10 cellular contexts compared by ENCODE assay signal in the genomic region with DNA sequence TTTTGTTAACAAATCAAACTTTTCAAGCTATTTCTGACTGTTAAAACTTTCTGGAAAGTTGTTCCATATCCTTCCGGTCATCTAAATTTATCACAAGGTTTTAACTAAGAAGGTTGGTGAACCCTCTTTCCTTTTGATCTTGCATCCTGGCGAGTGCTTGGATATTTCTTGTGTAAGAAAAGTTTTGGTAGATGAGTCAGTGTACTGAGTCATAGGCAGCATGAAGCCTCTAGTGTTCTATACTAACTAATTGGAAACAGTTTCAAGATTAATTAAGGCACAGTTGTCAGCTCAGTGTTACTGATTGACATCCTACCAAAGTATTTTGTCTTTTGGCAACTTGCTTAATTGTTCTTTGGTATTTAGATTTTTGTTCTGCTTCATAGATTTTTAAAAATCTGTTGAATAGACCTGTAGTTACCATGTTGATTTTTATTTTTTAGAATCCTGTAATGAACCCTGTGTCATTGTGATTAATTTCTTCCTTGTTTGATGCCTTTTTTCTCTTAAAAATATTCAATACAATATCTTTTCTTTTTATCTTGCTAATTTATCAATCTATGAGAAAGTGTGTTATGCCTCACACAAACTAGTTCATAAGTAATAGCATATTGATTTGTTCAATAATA. TPM values are rescaled to one million over a fixed set of nuclear protein-coding genes. Genes with fewer than 3 reads are reported as not detected.
A peak's percentile ranks its signal among the peaks of the same experiment; 100 is the strongest.
DNase-seq lines count a peak whose midpoint lies in the region; ATAC-seq and TF ChIP-seq lines count a peak whose summit lies in the region.
"Had no signal": no experiment of that assay in that cellular context is flagged by ENCODE, and none has a peak within 500 bp of the region (broad histone marks: within the 10 kb centered on the region; RNA-seq: fewer than 3 reads in every experiment).

No MANE protein-coding gene starts in this region.

- TF ChIP-seq CTCF in mesothelial cell of epicardium (IDR thresholded peaks at IDR 0.05; ENCODE audit: unreplicated experiment) = no peak

- H3K4me1 Mint-ChIP-seq in mesothelial cell of epicardium = peaks cover 9% of the 10 kb centered on the region

- H3K9me3 Mint-ChIP-seq in mesothelial cell of epicardium = peaks cover 12% of the 10 kb centered on the region
- H3K9me3 Mint-ChIP-seq: T-helper 1 cell treated with Interleukin-12 subunit alpha and Interleukin-12 subunit beta and Interleukin-4 antibody, amounts not matched to agents 30 μg/mL and 1 μg/mL, for 36 hours had no signal

- H3K27me3 Mint-ChIP-seq in mesothelial cell of epicardium (ENCODE audit: low read depth) = no peaks in the 10 kb centered on the region

- H3K36me3 Mint-ChIP-seq in mesothelial cell of epicardium = peaks cover 12% of the 10 kb centered on the region

- ATAC-seq in GM21390 (IDR thresholded peaks at IDR 0.05; ENCODE audit: unreplicated experiment) = no peak

- no peak overlapping the region for H3K27ac Mint-ChIP-seq in mesothelial cell of epicardium
- H3K27ac Mint-ChIP-seq: T-helper 1 cell treated with Interleukin-12 subunit alpha and Interleukin-12 subunit beta and Interleukin-4 antibody, amounts not matched to agents 30 μg/mL and 1 μg/mL, for 36 hours had no signal

- DNase-seq in COLO829 (ENCODE audit: low spot score) (peak; percentile 94), M059J (ENCODE audit: low read depth) (peak; percentile 96), brain pericyte (ENCODE audit: low read depth, low spot score) (peak; percentile 41), lung microvascular endothelial cell (ENCODE audit: low read depth in 2 of 2) (peak; percentile 17 to 94), Ammon's horn (ENCODE audit: low spot score) (no peak), mesothelial cell of epicardium (ENCODE audit: low spot score in 2 of 2, unreplicated experiment in 2 of 2) (no peak)
- DNase-seq in activated CD8-positive, alpha-beta memory T cell treated with anti-CD3 and anti-CD28 coated beads for 24 hours = no peak
- DNase-seq: heart right ventricle had no signal

- H3K4me3 Mint-ChIP-seq in mesothelial cell of epicardium = no peak overlapping the region
- H3K4me3 Mint-ChIP-seq: T-helper 1 cell treated with Interleukin-12 subunit alpha and Interleukin-12 subunit beta and Interleukin-4 antibody, amounts not matched to agents 30 μg/mL and 1 μg/mL, for 36 hours had no signal

RNA-seq across cellular contexts. Expression of a gene that starts 38.0 kb away (rescaled TPM):
- 14.6 and 17.0 TPM in 2 replicates for total RNA-seq in M059J (2014; rRNA removed; shearing (Covaris generic))
- total RNA-seq in lung microvascular endothelial cell (6.9 and 7.6 TPM in 2 replicates), mesothelial cell of epicardium (20.2 to 24.0 TPM (median 22.3 TPM) in 3 replicates)

RNA-seq across cellular contexts. Expression of a gene that starts 38.3 kb away (rescaled TPM):
- total RNA-seq in M059J (2014; rRNA removed; shearing (Covaris generic)) = 36.2 and 43.7 TPM in 2 replicates
- total RNA-seq in lung microvascular endothelial cell = 2.0 and 6.8 TPM in 2 replicates
- 12.5 to 15.6 TPM (median 14.7 TPM) in 3 replicates for total RNA-seq in mesothelial cell of epicardium

Comparison
In these comparisons a context has a peak if more than half of its experiments do, and no peak if none do; other contexts are left out.
1. DNase-seq: peak in COLO829 (single experiment), M059J (single experiment), brain pericyte (single experiment) and lung microvascular endothelial cell (2 of 2); none in activated CD8-positive, alpha-beta memory T cell treated with anti-CD3 and anti-CD28 coated beads for 24 hours (single experiment), Ammon's horn (single experiment) and mesothelial cell of epicardium (0 of 2).